ENCODE assay signal across 10 cellular contexts in genomic region chr12:81809829-81810595, GRCh38. TPM values are rescaled to one million over a fixed set of nuclear protein-coding genes. Genes with fewer than 3 reads are reported as not detected.
DNase-seq lines count a peak whose midpoint lies in the region; ATAC-seq and TF ChIP-seq lines count a peak whose summit lies in the region.
"Had no signal": no experiment of that assay in that cellular context is flagged by ENCODE, and none has a peak within 500 bp of the region (broad histone marks: within the 10 kb centered on the region; RNA-seq: fewer than 3 reads in every experiment).

No MANE protein-coding gene starts in this region.

- intact Hi-C loops in activated CD8-positive, alpha-beta T cell treated with anti-CD3 and anti-CD28 coated beads for 36 hours (cut with micrococcal nuclease): no loop called here

- no peak for DNase-seq in activated CD8-positive, alpha-beta T cell treated with anti-CD3 and anti-CD28 coated beads for 36 hours
- no peak for DNase-seq in activated CD8-positive, alpha-beta T cell treated with anti-CD3 and anti-CD28 coated beads, Interleukin-2, amount 10 ng/mL, durations not matched to agents 7 days and 5 days
- DNase-seq in NOMO-1 treated with DMSO at 0.1 percent for 48 hours (lab: John Stamatoyannopoulos, UW; ENCODE audit: unreplicated experiment): peak; percentile 96
- DNase-seq in stimulated activated naive B cell treated with anti-CD40 and anti-IgM and Interleukin-4, amounts not matched to agents 10 μg/mL and 1 μg/mL and 100 μg/mL, for 72 hours: no peak
- no peak for DNase-seq in kidney glomerular epithelial cell (lab: John Stamatoyannopoulos, UW)
- DNase-seq in NCI-H446 (lab: John Stamatoyannopoulos, UW): no peak

- H3K4me1 Mint-ChIP-seq in activated CD8-positive, alpha-beta T cell treated with anti-CD3 and anti-CD28 coated beads for 36 hours (ENCODE audit: low read depth): peaks cover 16% of the 10 kb centered on the region
- peaks cover 13% of the 10 kb centered on the region for H3K4me1 Mint-ChIP-seq in activated CD8-positive, alpha-beta T cell treated with anti-CD3 and anti-CD28 coated beads, Interleukin-2, amount 10 ng/mL, durations not matched to agents 7 days and 5 days (ENCODE audit: low read depth)
- H3K4me1 Mint-ChIP-seq in stimulated activated naive B cell treated with anti-CD40 and anti-IgM and Interleukin-4, amounts not matched to agents 10 μg/mL and 1 μg/mL and 100 μg/mL, for 72 hours: peaks cover 0 to 7% of the 10 kb centered on the region in 2 donors

- H3K27ac Mint-ChIP-seq in activated CD8-positive, alpha-beta T cell treated with anti-CD3 and anti-CD28 coated beads for 36 hours: peak overlapping the region; percentile 42
- no peak overlapping the region for H3K27ac Mint-ChIP-seq in activated CD8-positive, alpha-beta T cell treated with anti-CD3 and anti-CD28 coated beads, Interleukin-2, amount 10 ng/mL, durations not matched to agents 7 days and 5 days
- H3K27ac Mint-ChIP-seq in stimulated activated naive B cell treated with anti-CD40 and anti-IgM and Interleukin-4, amounts not matched to agents 10 μg/mL and 1 μg/mL and 100 μg/mL, for 72 hours: no peak overlapping the region
- H3K27ac Mint-ChIP-seq: memory B cell had no signal

- CTCF ChIA-PET in activated CD8-positive, alpha-beta T cell treated with anti-CD3 and anti-CD28 coated beads for 36 hours (lab: Charles Lee): no interaction called here
- CTCF ChIA-PET in activated CD8-positive, alpha-beta T cell treated with anti-CD3 and anti-CD28 coated beads, Interleukin-2, amount 10 ng/mL, durations not matched to agents 7 days and 5 days (lab: Charles Lee): no interaction called here

- no peaks in the 10 kb centered on the region for H3K36me3 Mint-ChIP-seq in activated CD8-positive, alpha-beta T cell treated with anti-CD3 and anti-CD28 coated beads for 36 hours (ENCODE audit: low read depth)
- H3K36me3 Mint-ChIP-seq in activated CD8-positive, alpha-beta T cell treated with anti-CD3 and anti-CD28 coated beads, Interleukin-2, amount 10 ng/mL, durations not matched to agents 7 days and 5 days (ENCODE audit: low read depth): no peaks in the 10 kb centered on the region
- no peaks in the 10 kb centered on the region for H3K36me3 Mint-ChIP-seq in stimulated activated naive B cell treated with anti-CD40 and anti-IgM and Interleukin-4, amounts not matched to agents 10 μg/mL and 1 μg/mL and 100 μg/mL, for 72 hours
- H3K36me3 Mint-ChIP-seq: memory B cell had no signal

- POLR2A ChIA-PET in activated CD8-positive, alpha-beta T cell treated with anti-CD3 and anti-CD28 coated beads for 36 hours (lab: Charles Lee): no interaction called here
- POLR2A ChIA-PET in activated CD8-positive, alpha-beta T cell treated with anti-CD3 and anti-CD28 coated beads, Interleukin-2, amount 10 ng/mL, durations not matched to agents 7 days and 5 days (lab: Charles Lee): no interaction called here

- H3K27me3 Mint-ChIP-seq in activated CD8-positive, alpha-beta T cell treated with anti-CD3 and anti-CD28 coated beads for 36 hours: peaks cover 11% of the 10 kb centered on the region
- no peaks in the 10 kb centered on the region for H3K27me3 Mint-ChIP-seq in activated CD8-positive, alpha-beta T cell treated with anti-CD3 and anti-CD28 coated beads, Interleukin-2, amount 10 ng/mL, durations not matched to agents 7 days and 5 days (ENCODE audit: low read depth)
- no peaks in the 10 kb centered on the region for H3K27me3 Mint-ChIP-seq in stimulated activated naive B cell treated with anti-CD40 and anti-IgM and Interleukin-4, amounts not matched to agents 10 μg/mL and 1 μg/mL and 100 μg/mL, for 72 hours
- H3K27me3 Mint-ChIP-seq: memory B cell had no signal

- H3K4me3 Mint-ChIP-seq in activated CD8-positive, alpha-beta T cell treated with anti-CD3 and anti-CD28 coated beads for 36 hours: no peak overlapping the region
- H3K4me3 Mint-ChIP-seq in activated CD8-positive, alpha-beta T cell treated with anti-CD3 and anti-CD28 coated beads, Interleukin-2, amount 10 ng/mL, durations not matched to agents 7 days and 5 days: no peak overlapping the region
- H3K4me3 Mint-ChIP-seq in stimulated activated naive B cell treated with anti-CD40 and anti-IgM and Interleukin-4, amounts not matched to agents 10 μg/mL and 1 μg/mL and 100 μg/mL, for 72 hours: no peak overlapping the region
- H3K4me3 Mint-ChIP-seq: memory B cell had no signal

- peak; percentile 82 for ATAC-seq in activated CD8-positive, alpha-beta T cell treated with anti-CD3 and anti-CD28 coated beads for 36 hours
- ATAC-seq in activated CD8-positive, alpha-beta T cell treated with anti-CD3 and anti-CD28 coated beads, Interleukin-2, amount 10 ng/mL, durations not matched to agents 7 days and 5 days: no peak
- peak; percentile 76 for ATAC-seq in HG02852 (IDR thresholded peaks at IDR 0.05; ENCODE audit: unreplicated experiment)
- ATAC-seq in stimulated activated naive B cell treated with anti-CD40 and anti-IgM and Interleukin-4, amounts not matched to agents 10 μg/mL and 1 μg/mL and 100 μg/mL, for 72 hours (replicated peaks): peak; percentile 84 to 86
- no peak for ATAC-seq in activated CD4-positive, CD25-positive, alpha-beta regulatory T cell treated with anti-CD3 and anti-CD28 coated beads, Interleukin-2, amount 50 U/mL, for 24 hours

- TF ChIP-seq CTCF in activated CD8-positive, alpha-beta T cell treated with anti-CD3 and anti-CD28 coated beads for 36 hours (IDR thresholded peaks at IDR 0.05): no peak

- H3K9me3 Mint-ChIP-seq in activated CD8-positive, alpha-beta T cell treated with anti-CD3 and anti-CD28 coated beads for 36 hours: peaks cover 9% of the 10 kb centered on the region
- H3K9me3 Mint-ChIP-seq in activated CD8-positive, alpha-beta T cell treated with anti-CD3 and anti-CD28 coated beads, Interleukin-2, amount 10 ng/mL, durations not matched to agents 7 days and 5 days (ENCODE audit: insufficient read depth): peaks cover 3% of the 10 kb centered on the region
- H3K9me3 Mint-ChIP-seq in stimulated activated naive B cell treated with anti-CD40 and anti-IgM and Interleukin-4, amounts not matched to agents 10 μg/mL and 1 μg/mL and 100 μg/mL, for 72 hours: peaks cover 5 to 12% of the 10 kb centered on the region in 2 donors
- H3K9me3 Mint-ChIP-seq: memory B cell had no signal

RNA-seq across cellular contexts. Expression of gene PPFIA2, which starts 50.9 kb away (rescaled TPM):
- not detected for total RNA-seq in activated CD8-positive, alpha-beta T cell treated with anti-CD3 and anti-CD28 coated beads for 36 hours
- total RNA-seq in activated CD8-positive, alpha-beta T cell treated with anti-CD3 and anti-CD28 coated beads, Interleukin-2, amount 10 ng/mL, durations not matched to agents 7 days and 5 days: not detected
- total RNA-seq: dermis microvascular lymphatic vessel endothelial cell had no signal

Comparison
In these comparisons a context has a peak if more than half of its experiments do, and no peak if none do; other contexts are left out.
1. ATAC-seq: peak in activated CD8-positive, alpha-beta T cell treated with anti-CD3 and anti-CD28 coated beads for 36 hours (single experiment), HG02852 (single experiment) and stimulated activated naive B cell treated with anti-CD40 and anti-IgM and Interleukin-4, amounts not matched to agents 10 μg/mL and 1 μg/mL and 100 μg/mL, for 72 hours (2 of 2); none in activated CD8-positive, alpha-beta T cell treated with anti-CD3 and anti-CD28 coated beads, Interleukin-2, amount 10 ng/mL, durations not matched to agents 7 days and 5 days (single experiment) and activated CD4-positive, CD25-positive, alpha-beta regulatory T cell treated with anti-CD3 and anti-CD28 coated beads, Interleukin-2, amount 50 U/mL, for 24 hours (0 of 2).